ENCODE assay signal across 10 cellular contexts in the genomic region with DNA sequence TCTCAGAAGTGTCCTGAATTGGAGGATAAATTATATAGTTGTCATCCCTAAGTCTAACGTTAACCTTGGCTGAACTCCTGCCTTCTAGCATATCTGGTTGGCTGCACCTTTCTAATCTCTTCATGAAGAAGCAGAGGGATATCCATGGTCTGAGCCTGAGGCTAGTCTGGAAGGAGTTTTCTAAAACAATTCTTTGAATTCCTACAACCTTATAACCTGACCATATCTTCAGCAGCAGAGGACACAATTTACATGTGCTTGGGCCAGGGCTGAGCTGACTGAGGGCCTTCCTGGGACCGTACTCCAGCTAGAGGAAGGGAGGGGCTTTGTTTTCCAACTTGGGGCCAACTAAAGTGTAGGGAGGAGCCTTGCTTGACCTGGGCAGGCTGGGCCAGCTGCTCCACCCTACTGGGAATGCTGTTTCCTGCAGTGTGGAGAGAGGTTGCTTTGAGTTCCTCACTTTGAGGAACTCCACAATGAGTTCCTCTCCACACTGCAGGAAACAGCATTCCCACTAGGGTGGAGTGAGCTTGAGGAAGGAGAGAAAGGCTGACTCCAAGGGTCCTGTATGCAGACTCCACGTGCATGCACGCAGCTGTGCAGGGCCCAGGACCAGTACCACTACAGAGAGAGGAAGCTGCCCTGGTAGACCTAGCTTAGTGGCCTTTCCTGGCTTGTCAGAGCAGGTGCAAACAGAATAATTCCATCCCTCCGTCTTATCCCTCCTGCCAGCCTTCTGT. TPM values are rescaled to one million over a fixed set of nuclear protein-coding genes. Genes with fewer than 3 reads are reported as not detected.
A peak's percentile ranks its signal among the peaks of the same experiment; 100 is the strongest.
DNase-seq lines count a peak whose midpoint lies in the region; TF ChIP-seq lines count a peak whose summit lies in the region.
"Had no signal": no experiment of that assay in that cellular context is flagged by ENCODE, and none has a peak within 500 bp of the region (broad histone marks: within the 10 kb centered on the region; RNA-seq: fewer than 3 reads in every experiment).

No MANE protein-coding gene starts in this region.

- WGBS in neuronal stem cell (ENCODE audit: extremely low coverage in 2 of 2, insufficient read length in 2 of 2, insufficient replicate concordance in 1 of 2), 2 donors: no CpG with 5 or more reads among the region's 5 CpGs

- no peak overlapping the region for H3K14ac ChIP-seq in neuronal stem cell (ENCODE audit: low read length)

- H3K4me3 ChIP-seq in AG04450 (ENCODE audit: low read depth, low read length): no peak overlapping the region
- H3K4me3 ChIP-seq in fibroblast of lung (replicated peaks in 1 of 4; ENCODE audit: control extremely low read depth in 1 of 4, insufficient read depth in 1 of 4, low read depth in 3 of 4, low read length in 4 of 4): no peak overlapping the region
- H3K4me3 ChIP-seq in neuronal stem cell (ENCODE audit: low read length in 2 of 2): no peak overlapping the region
- H3K4me3 ChIP-seq: HAP-1 had no signal

- H2AFZ ChIP-seq in fibroblast of lung (ENCODE audit: low read length) (no peak overlapping the region), neuronal stem cell (ENCODE audit: low read length) (no peak overlapping the region)

- no peak overlapping the region for H4K8ac ChIP-seq in neuronal stem cell (ENCODE audit: low read depth, low read length)

- H3K9ac ChIP-seq in fibroblast of lung (ENCODE audit: insufficient read depth, low read length): no peak overlapping the region
- no peak overlapping the region for H3K9ac ChIP-seq in neuronal stem cell (ENCODE audit: low read depth, low read length, poor library complexity)

- H3K23ac ChIP-seq in neuronal stem cell (ENCODE audit: low read depth, low read length, poor library complexity): peak overlapping the region; percentile 1

- POLR2A ChIA-PET in AG04450 (lab: Yijun Ruan, JAX): interaction anchor here (0.7 to 1.6 kb wide), 2 partner anchors 19 to 54 kb away, joined by 4 to 7 read pairs; a partner anchor contains a TSS

- H3K4me2 ChIP-seq in fibroblast of lung (ENCODE audit: extremely low read depth, insufficient read depth, low read length) (no peak overlapping the region), neuronal stem cell (ENCODE audit: insufficient read depth, low read length, poor library complexity, severe bottlenecking) (no peak overlapping the region)

- H2BK120ac ChIP-seq in neuronal stem cell (ENCODE audit: low read depth, low read length): no peak overlapping the region

- no peak overlapping the region for H4K91ac ChIP-seq in neuronal stem cell (ENCODE audit: low read depth, low read length, poor library complexity)

- H3K9me3 ChIP-seq in AG04450 (ENCODE audit: control insufficient read depth, insufficient read depth, low read length) (no peaks in the 10 kb centered on the region), fibroblast of lung (ENCODE audit: control insufficient read depth, insufficient read depth, low read depth, low read length) (no peaks in the 10 kb centered on the region), neuronal stem cell (replicated peaks in 1 of 2; ENCODE audit: control insufficient read depth in 2 of 2, insufficient read depth in 1 of 2, low read depth in 1 of 2, low read length in 2 of 2) (no peaks in the 10 kb centered on the region)
- H3K9me3 ChIP-seq: HAP-1 had no signal

- H3K79me1 ChIP-seq in neuronal stem cell (ENCODE audit: low read depth, low read length): no peaks in the 10 kb centered on the region

- no peak overlapping the region for H2BK5ac ChIP-seq in neuronal stem cell (ENCODE audit: low read length)

- H3K36me3 ChIP-seq in fibroblast of lung (ENCODE audit: control insufficient read depth, insufficient read depth, low read length) (peaks cover 8% of the 10 kb centered on the region), neuronal stem cell (replicated peaks in 1 of 2; ENCODE audit: control insufficient read depth in 2 of 2, insufficient read depth in 2 of 2, low read length in 2 of 2) (peaks cover 57 to 96% of the 10 kb centered on the region in 2 donors)

- peaks cover 14% of the 10 kb centered on the region for H3K4me1 ChIP-seq in fibroblast of lung (ENCODE audit: control insufficient read depth, extremely low read depth, insufficient read depth, low read length)
- peaks cover 0 to 3% of the 10 kb centered on the region in 2 donors for H3K4me1 ChIP-seq in neuronal stem cell (ENCODE audit: control insufficient read depth in 2 of 2, insufficient read depth in 1 of 2, low read depth in 1 of 2, low read length in 2 of 2)
- H3K4me1 ChIP-seq: HAP-1 had no signal

- H2BK15ac ChIP-seq in neuronal stem cell (ENCODE audit: low read length): no peak overlapping the region

- no peak for DNase-seq in AG04450 (ENCODE audit: low read depth, low spot score)
- peak in 1 of 2 donors; percentile 46 for DNase-seq in fibroblast of lung (ENCODE audit: low read depth in 2 of 2)
- DNase-seq in neuronal stem cell (ENCODE audit: low spot score): no peak
- no peak for DNase-seq in AML-193 (lab: John Stamatoyannopoulos, UW)
- DNase-seq in NCI-H1694 treated with DMSO at 0.1 percent for 48 hours (lab: John Stamatoyannopoulos, UW): no peak
- no peak for DNase-seq in cerebellum (ENCODE audit: low spot score)
- no peak for DNase-seq in GM13976 (ENCODE audit: low spot score)
- DNase-seq: activated naive CD4-positive, alpha-beta T cell had no signal

- H4K20me1 ChIP-seq in fibroblast of lung (ENCODE audit: control insufficient read depth, extremely low read depth, insufficient read depth, low read length): no peaks in the 10 kb centered on the region

- H3K18ac ChIP-seq in neuronal stem cell (ENCODE audit: low read length): no peak overlapping the region

- peak overlapping the region; percentile 33 for H3K27ac ChIP-seq in AG04450 (ENCODE audit: low read depth, low read length)
- peak overlapping the region; percentile 49 for H3K27ac ChIP-seq in fibroblast of lung (ENCODE audit: insufficient read depth, low read length)
- no peak overlapping the region for H3K27ac ChIP-seq in neuronal stem cell (replicated peaks; ENCODE audit: low read length)

- CTCF ChIA-PET in AG04450 (lab: Charles Lee): interaction anchor here (0.6 to 1.3 kb wide), 4 partner anchors 11 to 158 kb away, joined by 3 to 5 read pairs (median 4); no protein-coding TSS in a partner anchor

- TF ChIP-seq CTCF in AG04450 (IDR thresholded peaks at IDR 0.05; ENCODE audit: low read depth, low read length): no peak
- TF ChIP-seq CTCF in fibroblast of lung (conservative IDR thresholded peaks at IDR 0.05 in 1 of 2, IDR thresholded peaks at IDR 0.05 in 1 of 2; ENCODE audit: low read depth in 1 of 2, low read length in 2 of 2): no peak
- no peak for TF ChIP-seq CTCF in GM13976 (IDR thresholded peaks at IDR 0.05; ENCODE audit: borderline replicate concordance, control extremely low read depth, extremely low read depth, insufficient read depth, missing control alignments)

- H3K79me2 ChIP-seq in fibroblast of lung (ENCODE audit: control insufficient read depth, insufficient read depth, low read length): no peaks in the 10 kb centered on the region

- in situ Hi-C loops in GM13976 (cut with MboI; ENCODE audit: low sequenced_read_pairs, unreplicated experiment): no loop called here

- no peak overlapping the region for H2AK5ac ChIP-seq in neuronal stem cell (ENCODE audit: low read depth, low read length)

- no peak overlapping the region for H2BK12ac ChIP-seq in neuronal stem cell (ENCODE audit: low read length)

- no peak overlapping the region for H3K4ac ChIP-seq in neuronal stem cell (ENCODE audit: low read length)

- H3K27me3 ChIP-seq in AG04450 (ENCODE audit: control insufficient read depth, insufficient read depth, low read length) (no peaks in the 10 kb centered on the region), fibroblast of lung (ENCODE audit: control insufficient read depth, insufficient read depth, low read length) (no peaks in the 10 kb centered on the region), neuronal stem cell (ENCODE audit: control insufficient read depth in 3 of 3, insufficient read depth in 3 of 3, low read depth in 1 of 3, low read length in 3 of 3) (no peaks in the 10 kb centered on the region)

TF ChIP-seq in PFSK-1, 5 proteins besides CTCF, POLR2A, EP300 and RAD21 (continues in another document):
- no peak; the same call in 1 of the 2 replicates for TF ChIP-seq POLR2AphosphoS5 (IDR thresholded peaks at IDR 0.05; ENCODE audit: low read depth, low read length)
- 0 out of 2 replicates have a peak, but pooled peaks have one; percentile 24 for TF ChIP-seq TAF1 (IDR thresholded peaks at IDR 0.05; ENCODE audit: borderline replicate concordance, insufficient read depth, low read length)
- no peak for TF ChIP-seq SIN3A (IDR thresholded peaks at IDR 0.05; ENCODE audit: borderline replicate concordance, insufficient read depth, low read length)

RNA-seq across cellular contexts. Expression of a gene that starts 19.6 kb away (rescaled TPM):
- polyA plus RNA-seq in AG04450 (2011; rRNA removed) (7.3 and 7.9 TPM in 2 replicates), fibroblast of lung (5.2 and 8.5 TPM in 2 replicates)
- 8.6 and 8.9 TPM in 2 replicates for polyA minus RNA-seq in AG04450 (2011; rRNA and poly(A)+ RNA removed)
- polyA plus RNA-seq in PFSK-1 (2012; ENCODE audit: insufficient read length, low read depth): 4.3 TPM
- total RNA-seq in fibroblast of lung (10.5 and 12.7 TPM in 2 replicates), cerebellum (40.0 TPM)
- 4.8 and 8.2 TPM in 2 replicates for polyA plus RNA-seq in fibroblast of lung (2012)
- polyA minus RNA-seq in fibroblast of lung (ENCODE audit: low replicate concordance): 13.8 and 15.5 TPM in 2 replicates
- polyA plus RNA-seq in neuronal stem cell (2013, experiment 1 of 2): 20.9 TPM
- 21.5 TPM for polyA plus RNA-seq in neuronal stem cell (2013, experiment 2 of 2)

RNA-seq across cellular contexts. Expression of a gene that starts 54.1 kb away (rescaled TPM):
- 215 and 292 TPM in 2 replicates for polyA plus RNA-seq in AG04450 (2011; rRNA removed)
- 63.2 and 80.4 TPM in 2 replicates for polyA minus RNA-seq in AG04450 (2011; rRNA and poly(A)+ RNA removed)
- 82.1 TPM for polyA plus RNA-seq in PFSK-1 (2012; ENCODE audit: insufficient read length, low read depth)
- 63.4 and 89.8 TPM in 2 replicates for total RNA-seq in fibroblast of lung
- polyA plus RNA-seq in fibroblast of lung: 206 and 289 TPM in 2 replicates
- polyA plus RNA-seq in fibroblast of lung (2012): 195 and 238 TPM in 2 replicates
- polyA minus RNA-seq in fibroblast of lung (ENCODE audit: low replicate concordance): 6.5 and 20.0 TPM in 2 replicates
- 146 TPM for polyA plus RNA-seq in neuronal stem cell (2013, experiment 1 of 2)
- polyA plus RNA-seq in neuronal stem cell (2013, experiment 2 of 2): 149 TPM
- total RNA-seq in cerebellum: 75.6 TPM
